In the genomic region with DNA sequence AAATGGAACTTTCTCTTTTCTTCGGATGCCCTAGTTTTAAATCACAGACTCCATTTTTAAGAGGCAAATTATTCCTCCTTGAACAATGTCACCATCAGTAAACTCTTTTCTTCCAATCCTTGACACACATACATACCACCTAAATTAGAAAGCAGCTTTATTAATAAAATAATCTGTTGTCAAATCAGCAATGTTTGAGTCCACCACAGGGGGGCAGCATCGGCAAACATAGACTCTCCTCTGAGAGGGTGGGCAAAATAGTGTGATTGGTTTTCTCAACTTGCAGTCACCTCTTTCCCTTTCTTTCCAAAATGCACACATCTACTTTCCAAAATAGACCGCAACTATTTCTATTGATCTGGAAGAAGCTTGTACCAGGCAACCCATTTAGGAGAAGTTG, we compare ENCODE assay signal across 8 cellular contexts.
DNase-seq lines count a peak whose midpoint lies in the region; TF ChIP-seq lines count a peak whose summit lies in the region.

No MANE protein-coding gene starts in this region.

- intact Hi-C loops in MCF 10A (cut with micrococcal nuclease): loop anchor here (1.0 to 2.0 kb wide), 2 partner anchors 51 to 89 kb away; no protein-coding TSS in a partner anchor
- intact Hi-C loops in breast epithelium (cut with DNase I; ENCODE audit: low total_unique reads): no loop called here
- intact Hi-C loops in ascending aorta (cut with DNase I): no loop called here

- H3K4me3 Mint-ChIP-seq in MCF 10A (ENCODE audit: unreplicated experiment): no peak overlapping the region

- peak; percentile 56 for TF ChIP-seq CTCF in MCF 10A (IDR thresholded peaks at IDR 0.05; ENCODE audit: unreplicated experiment)
- TF ChIP-seq CTCF in breast epithelium (IDR thresholded peaks at IDR 0.05): no peak
- TF ChIP-seq CTCF in ascending aorta (IDR thresholded peaks at IDR 0.05): no peak

- no peaks in the 10 kb centered on the region for H3K4me1 ChIP-seq in breast epithelium
- H3K4me1 ChIP-seq in ascending aorta: no peaks in the 10 kb centered on the region

- H3K27ac ChIP-seq in breast epithelium (no peak overlapping the region), ascending aorta (no peak overlapping the region)

- H3K9me3 ChIP-seq in breast epithelium: no peaks in the 10 kb centered on the region
- no peaks in the 10 kb centered on the region for H3K9me3 ChIP-seq in ascending aorta

- BruUV-seq in MCF 10A (replicated peaks; lab: Mats Ljungman, UMichigan): no TSS peak

- POLR2A ChIA-PET in MCF 10A (lab: Yijun Ruan, JAX): no interaction called here

- H3K36me3 ChIP-seq in breast epithelium: no peaks in the 10 kb centered on the region
- no peaks in the 10 kb centered on the region for H3K36me3 ChIP-seq in ascending aorta

- H3K27me3 ChIP-seq in breast epithelium: no peaks in the 10 kb centered on the region
- H3K27me3 ChIP-seq in ascending aorta: no peaks in the 10 kb centered on the region

- peaks cover 59% of the 10 kb centered on the region for H3K27me3 Mint-ChIP-seq in MCF 10A (ENCODE audit: insufficient read depth, unreplicated experiment)

- no peak overlapping the region for H3K4me3 ChIP-seq in breast epithelium
- H3K4me3 ChIP-seq in ascending aorta: no peak overlapping the region

- H3K9me3 Mint-ChIP-seq in MCF 10A (ENCODE audit: unreplicated experiment): no peaks in the 10 kb centered on the region

- no peaks in the 10 kb centered on the region for H3K4me1 Mint-ChIP-seq in MCF 10A (ENCODE audit: insufficient read depth, unreplicated experiment)

- no peaks in the 10 kb centered on the region for H3K36me3 Mint-ChIP-seq in MCF 10A (ENCODE audit: insufficient read depth, unreplicated experiment)

- CTCF ChIA-PET in MCF 10A (lab: Yijun Ruan, JAX): interaction anchor here (0.6 to 3.9 kb wide), 9 partner anchors 8 to 88 kb away, joined by 3 to 27 read pairs (median 3); no protein-coding TSS in a partner anchor

- no peak overlapping the region for H3K27ac Mint-ChIP-seq in MCF 10A (ENCODE audit: low read depth, unreplicated experiment)

- TF ChIP-seq POLR2A in breast epithelium (IDR thresholded peaks at IDR 0.05) (no peak), erythroblast (IDR thresholded peaks at IDR 0.05; ENCODE audit: low read length) (no peak)

- DNase-seq in MCF 10A (ENCODE audit: unreplicated experiment): peak; percentile 46
- DNase-seq in breast epithelium (ENCODE audit: low spot score in 2 of 2): no peak
- peak; percentile 20 for DNase-seq in activated CD4-positive, alpha-beta T cell treated with anti-CD3 and anti-CD28 coated beads for 1 hour
- DNase-seq in erythroblast (lab: John Stamatoyannopoulos, UW): peak; percentile 32 to 52
- DNase-seq in stimulated activated CD8-positive, alpha-beta memory T cell treated with anti-CD3 and anti-CD28 coated beads, Interleukin-7, amount 100 ng/mL, for 4 hours (ENCODE audit: low read depth in 2 of 2): peak; percentile 6 to 17
- no peak for DNase-seq in NCI-H187 treated with DMSO at 0.1 percent for 48 hours (lab: John Stamatoyannopoulos, UW)
- no peak for DNase-seq in dedifferentiated amniotic fluid mesenchymal stem cell (ENCODE audit: extremely low spot score)
- no peak for DNase-seq in ascending aorta (ENCODE audit: low spot score in 2 of 2)

Comparison
In these comparisons a context has a peak if more than half of its experiments do, and no peak if none do; other contexts are left out.
1. DNase-seq: peak in MCF 10A (single experiment), activated CD4-positive, alpha-beta T cell treated with anti-CD3 and anti-CD28 coated beads for 1 hour (single experiment), erythroblast (2 of 2) and stimulated activated CD8-positive, alpha-beta memory T cell treated with anti-CD3 and anti-CD28 coated beads, Interleukin-7, amount 100 ng/mL, for 4 hours (2 of 2); none in breast epithelium (0 of 2), NCI-H187 treated with DMSO at 0.1 percent for 48 hours (single experiment), dedifferentiated amniotic fluid mesenchymal stem cell (single experiment) and ascending aorta (0 of 2).